1 cellular context compared by ENCODE assay signal in genomic region chr14:54378893-54379292, GRCh38. TPM values are rescaled to one million over a fixed set of nuclear protein-coding genes. Genes with fewer than 3 reads are reported as not detected.
"Had no signal": no experiment of that assay in that cellular context is flagged by ENCODE, and none has a peak within 500 bp of the region (broad histone marks: within the 10 kb centered on the region; RNA-seq: fewer than 3 reads in every experiment).

No MANE protein-coding gene starts in this region.

RNA-seq across cellular contexts. Expression of gene CDKN3, which starts 17.9 kb away (rescaled TPM):
- polyA plus RNA-seq: IgD-negative memory B cell had no signal
